8 cellular contexts compared by ENCODE assay signal in genomic region chr2:226792155-226792871, GRCh38. TPM values are rescaled to one million over a fixed set of nuclear protein-coding genes. Genes with fewer than 3 reads are reported as not detected.
A peak's percentile ranks its signal among the peaks of the same experiment; 100 is the strongest.
DNase-seq lines count a peak whose midpoint lies in the region; FAIRE-seq and TF ChIP-seq lines count a peak whose summit lies in the region.

No MANE protein-coding gene starts in this region.

- peak overlapping the region; percentile 24 for H2AFZ ChIP-seq in hepatocyte

- H3K4me3 Mint-ChIP-seq in activated naive CD4-positive, alpha-beta T cell treated with anti-CD3 and anti-CD28 coated beads, Interleukin-2, amount 50 U/mL, for 24 hours, result peak overlapping the region; percentile 87
- H3K4me3 Mint-ChIP-seq in activated CD4-positive, alpha-beta memory T cell treated with anti-CD3 and anti-CD28 coated beads for 36 hours, result peak overlapping the region; percentile 76

- TF ChIP-seq CTCF in hepatocyte (IDR thresholded peaks at IDR 0.05; ENCODE audit: poor library complexity) (no peak), spleen (IDR thresholded peaks at IDR 0.05 in 8 of 11, conservative IDR thresholded peaks at IDR 0.05 in 3 of 11) (no peak)

- POLR2A ChIA-PET in activated CD4-positive, alpha-beta memory T cell treated with anti-CD3 and anti-CD28 coated beads for 36 hours (lab: Charles Lee), result no interaction called here

- H3K9me3 Mint-ChIP-seq in activated naive CD4-positive, alpha-beta T cell treated with anti-CD3 and anti-CD28 coated beads, Interleukin-2, amount 50 U/mL, for 24 hours, result no peaks in the 10 kb centered on the region
- no peaks in the 10 kb centered on the region for H3K9me3 Mint-ChIP-seq in activated CD4-positive, alpha-beta memory T cell treated with anti-CD3 and anti-CD28 coated beads for 36 hours

- H3K9me3 ChIP-seq in hepatocyte (ENCODE audit: low read depth) (no peaks in the 10 kb centered on the region), spleen (no peaks in the 10 kb centered on the region)

- no peaks in the 10 kb centered on the region for H3K36me3 Mint-ChIP-seq in activated naive CD4-positive, alpha-beta T cell treated with anti-CD3 and anti-CD28 coated beads, Interleukin-2, amount 50 U/mL, for 24 hours
- H3K36me3 Mint-ChIP-seq in activated CD4-positive, alpha-beta memory T cell treated with anti-CD3 and anti-CD28 coated beads for 36 hours, result peaks cover 3% of the 10 kb centered on the region

- peaks cover 15% of the 10 kb centered on the region for H4K20me1 ChIP-seq in hepatocyte (ENCODE audit: insufficient read depth, poor library complexity, severe bottlenecking)

- H3K27ac Mint-ChIP-seq in activated naive CD4-positive, alpha-beta T cell treated with anti-CD3 and anti-CD28 coated beads, Interleukin-2, amount 50 U/mL, for 24 hours, result peak overlapping the region; percentile 92
- peak overlapping the region; percentile 74 for H3K27ac Mint-ChIP-seq in activated CD4-positive, alpha-beta memory T cell treated with anti-CD3 and anti-CD28 coated beads for 36 hours

- H3K27me3 ChIP-seq in hepatocyte (no peaks in the 10 kb centered on the region), spleen (replicated peaks in 1 of 7) (peaks cover 0 to 10% (median 0%) of the 10 kb centered on the region in 7 donors)

- H3K27me3 Mint-ChIP-seq in activated naive CD4-positive, alpha-beta T cell treated with anti-CD3 and anti-CD28 coated beads, Interleukin-2, amount 50 U/mL, for 24 hours, result no peaks in the 10 kb centered on the region
- H3K27me3 Mint-ChIP-seq in activated CD4-positive, alpha-beta memory T cell treated with anti-CD3 and anti-CD28 coated beads for 36 hours, result no peaks in the 10 kb centered on the region

- peak overlapping the region; percentile 51 for H3K4me3 ChIP-seq in hepatocyte
- peak overlapping the region; percentile 43 to 86 (median 54) for H3K4me3 ChIP-seq in spleen

- peaks cover 36% of the 10 kb centered on the region for H3K4me1 ChIP-seq in hepatocyte (ENCODE audit: insufficient read depth)
- peaks cover 4 to 74% (median 36%) of the 10 kb centered on the region in 6 donors for H3K4me1 ChIP-seq in spleen

- DNase-seq in activated naive CD4-positive, alpha-beta T cell treated with Interleukin-2 at 50 U/mL for 16 hours, result no peak
- DNase-seq in activated CD4-positive, alpha-beta memory T cell treated with anti-CD3 and anti-CD28 coated beads for 36 hours, result no peak
- peak; percentile 19 for DNase-seq in hepatocyte (ENCODE audit: low spot score)
- no peak for DNase-seq in spleen
- DNase-seq in HTR-8/SVneo (ENCODE audit: insufficient read length, low spot score), result no peak
- DNase-seq in KG1 (lab: John Stamatoyannopoulos, UW), result no peak
- no peak for DNase-seq in COLO668 (lab: John Stamatoyannopoulos, UW; ENCODE audit: unreplicated experiment)

- WGBS in hepatocyte (ENCODE audit: low lambda C conversion rate, missing lambda C conversion rate), result 12% methylated on average over 7 of the region's 7 CpGs
- 53 to 65% (median 60%) methylated on average over 7 of the region's 7 CpGs for WGBS in spleen, 5 donors

- CTCF ChIA-PET in activated CD4-positive, alpha-beta memory T cell treated with anti-CD3 and anti-CD28 coated beads for 36 hours (lab: Charles Lee), result interaction anchor here (1.8 kb wide), 1 partner anchor 10 kb away, joined by 13 read pairs; no protein-coding TSS in a partner anchor

- H3K79me2 ChIP-seq in hepatocyte, result peaks cover 94% of the 10 kb centered on the region

- H3K4me1 Mint-ChIP-seq in activated naive CD4-positive, alpha-beta T cell treated with anti-CD3 and anti-CD28 coated beads, Interleukin-2, amount 50 U/mL, for 24 hours, result peaks cover 81% of the 10 kb centered on the region
- H3K4me1 Mint-ChIP-seq in activated CD4-positive, alpha-beta memory T cell treated with anti-CD3 and anti-CD28 coated beads for 36 hours (ENCODE audit: low read depth), result peaks cover 29% of the 10 kb centered on the region

- H3K9me2 ChIP-seq in hepatocyte (replicated peaks; ENCODE audit: insufficient read depth), result no peaks in the 10 kb centered on the region

- H3K27ac ChIP-seq in hepatocyte, result peak overlapping the region; percentile 87
- H3K27ac ChIP-seq in spleen, result peak overlapping the region; percentile 9 to 94 (median 89)

- TF ChIP-seq POLR2A in spleen (IDR thresholded peaks at IDR 0.05), result no peak

- intact Hi-C loops in activated CD4-positive, alpha-beta memory T cell treated with anti-CD3 and anti-CD28 coated beads for 36 hours (cut with micrococcal nuclease), result loop anchor here (5.0 to 10.0 kb wide), 3 partner anchors 55 to 1868 kb away; partner anchors contain the start of gene MFF
- intact Hi-C loops in spleen (cut with DNase I; ENCODE audit: low total_unique reads), result no loop called here

- H3K36me3 ChIP-seq in hepatocyte (replicated peaks; ENCODE audit: insufficient read depth, low read depth) (no peaks in the 10 kb centered on the region), spleen (no peaks in the 10 kb centered on the region)

- H3K4me2 ChIP-seq in hepatocyte, result peak overlapping the region; percentile 83

- FAIRE-seq in HTR-8/SVneo (lab: Jason Lieb, UNC), result no peak

RNA-seq across cellular contexts. Expression of gene IRS1, which starts 7.3 kb away (rescaled TPM):
- 1 to 10 TPM; 2.0 to 2.1 TPM for total RNA-seq in activated CD4-positive, alpha-beta memory T cell treated with anti-CD3 and anti-CD28 coated beads for 36 hours
- 20.1 and 25.6 TPM in 2 replicates for total RNA-seq in hepatocyte
- polyA plus RNA-seq in hepatocyte, result 10.9 and 12.5 TPM in 2 replicates
- 10 to 100 TPM in 2 of 7 donors, 1 to 10 TPM in 5; 6.2 to 11.6 (median 9.3) TPM for total RNA-seq in spleen
- 1 to 10 TPM in 2 of 3 donors, under 1 TPM in 1; 0.89 to 1.5 (median 1.2) TPM for polyA plus RNA-seq in spleen

RNA-seq across cellular contexts. Expression of gene RHBDD1, which starts 43.5 kb away (rescaled TPM):
- total RNA-seq in activated CD4-positive, alpha-beta memory T cell treated with anti-CD3 and anti-CD28 coated beads for 36 hours, result 10 to 100 TPM; 38.0 to 41.1 TPM
- total RNA-seq in hepatocyte, result 16.2 and 20.1 TPM in 2 replicates
- polyA plus RNA-seq in hepatocyte, result 13.1 and 20.9 TPM in 2 replicates
- 10 to 100 TPM; 27.1 to 67.5 (median 51.2) TPM for total RNA-seq in spleen
- polyA plus RNA-seq in spleen, result 1 to 10 TPM; 6.1 to 8.0 (median 7.6) TPM
